Comparison of ENCODE assay signal across 7 cellular contexts in the genomic region with DNA sequence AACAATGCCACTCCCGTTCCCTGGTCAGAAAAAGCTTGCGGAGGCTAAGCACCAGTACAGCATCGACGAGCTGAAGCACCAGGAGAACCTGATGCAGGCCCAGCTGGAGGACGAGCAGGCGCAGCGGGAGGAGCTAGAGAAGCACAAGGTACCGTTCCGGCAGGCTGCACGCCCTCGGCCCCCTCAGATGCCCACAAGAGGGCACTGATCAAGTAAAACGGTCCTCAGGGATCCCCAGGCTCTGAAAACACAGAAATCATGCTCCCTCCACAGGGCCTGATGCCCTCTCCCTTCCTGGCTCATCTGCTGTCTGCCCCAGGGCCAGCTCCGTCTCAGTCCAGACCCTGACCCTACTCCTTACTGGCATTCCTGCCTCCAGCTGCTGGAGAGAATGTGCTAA. TPM values are rescaled to one million over a fixed set of nuclear protein-coding genes. Genes with fewer than 3 reads are reported as not detected.
DNase-seq lines count a peak whose midpoint lies in the region; ATAC-seq and TF ChIP-seq lines count a peak whose summit lies in the region.

No MANE protein-coding gene starts in this region.

- no peak overlapping the region for H3K4me2 ChIP-seq in parathyroid adenoma (ENCODE audit: low read length)

- ATAC-seq in HG03469 (IDR thresholded peaks at IDR 0.05; ENCODE audit: unreplicated experiment) (no peak), HG03439 (IDR thresholded peaks at IDR 0.05; ENCODE audit: unreplicated experiment) (no peak), HG03097 (IDR thresholded peaks at IDR 0.05; ENCODE audit: low FRiP score, unreplicated experiment) (no peak)

- H2AFZ ChIP-seq in parathyroid adenoma, result no peak overlapping the region

- H3K4me1 Mint-ChIP-seq in endothelial cell (ENCODE audit: unreplicated experiment), result no peaks in the 10 kb centered on the region

- H3K27me3 Mint-ChIP-seq in endothelial cell (ENCODE audit: unreplicated experiment), result peaks cover 8% of the 10 kb centered on the region

- no peaks in the 10 kb centered on the region for H3K9me3 Mint-ChIP-seq in endothelial cell (ENCODE audit: unreplicated experiment)

- DNase-seq in NCI-H748 (lab: John Stamatoyannopoulos, UW; ENCODE audit: unreplicated experiment), result peak; percentile 64
- DNase-seq in endothelial cell (ENCODE audit: low spot score), result peak; percentile 58

- no peak overlapping the region for H3K9ac ChIP-seq in parathyroid adenoma

- H3K4me3 ChIP-seq in parathyroid adenoma (ENCODE audit: low read depth, low read length), result no peak overlapping the region

- TF ChIP-seq CTCF in GM12872 (IDR thresholded peaks at IDR 0.05; ENCODE audit: insufficient read depth, low read depth, low read length), result peak; percentile 67
- no peak for TF ChIP-seq CTCF in endothelial cell (IDR thresholded peaks at IDR 0.05; ENCODE audit: unreplicated experiment)
- peak; percentile 52 for TF ChIP-seq CTCF in parathyroid adenoma (IDR thresholded peaks at IDR 0.05)

- H3K27ac Mint-ChIP-seq in endothelial cell (ENCODE audit: unreplicated experiment), result no peak overlapping the region

- H3K4me3 Mint-ChIP-seq in endothelial cell (ENCODE audit: unreplicated experiment), result no peak overlapping the region

- no peaks in the 10 kb centered on the region for H3K27me3 ChIP-seq in parathyroid adenoma (ENCODE audit: control insufficient read depth, insufficient read depth, low read length)

- H3K27ac ChIP-seq in parathyroid adenoma, result no peak overlapping the region

- H3K36me3 ChIP-seq in parathyroid adenoma (ENCODE audit: control insufficient read depth, insufficient read depth, low read length), result no peaks in the 10 kb centered on the region

- peaks cover 4% of the 10 kb centered on the region for H3K36me3 Mint-ChIP-seq in endothelial cell (ENCODE audit: low read depth, unreplicated experiment)

- H3K4me1 ChIP-seq in parathyroid adenoma, result peaks cover 6% of the 10 kb centered on the region

- H3K79me2 ChIP-seq in parathyroid adenoma, result no peaks in the 10 kb centered on the region

- no peaks in the 10 kb centered on the region for H3K9me3 ChIP-seq in parathyroid adenoma (ENCODE audit: control insufficient read depth, low read length)

RNA-seq across cellular contexts. Expression of a gene that starts 21.6 kb away (rescaled TPM):
- total RNA-seq in endothelial cell (ENCODE audit: unreplicated experiment), result 4.3 TPM

RNA-seq across cellular contexts. Expression of a gene that starts 22.1 kb away (rescaled TPM):
- 26.9 TPM for total RNA-seq in endothelial cell (ENCODE audit: unreplicated experiment)

RNA-seq across cellular contexts. Expression of a gene that starts 44.7 kb away (rescaled TPM):
- total RNA-seq in endothelial cell (ENCODE audit: unreplicated experiment), result 24.7 TPM

RNA-seq across cellular contexts. Expression of a gene that starts 44.9 kb away (rescaled TPM):
- total RNA-seq in endothelial cell (ENCODE audit: unreplicated experiment), result 15.5 TPM
